ENCODE assay signal across 8 cellular contexts in the genomic region with DNA sequence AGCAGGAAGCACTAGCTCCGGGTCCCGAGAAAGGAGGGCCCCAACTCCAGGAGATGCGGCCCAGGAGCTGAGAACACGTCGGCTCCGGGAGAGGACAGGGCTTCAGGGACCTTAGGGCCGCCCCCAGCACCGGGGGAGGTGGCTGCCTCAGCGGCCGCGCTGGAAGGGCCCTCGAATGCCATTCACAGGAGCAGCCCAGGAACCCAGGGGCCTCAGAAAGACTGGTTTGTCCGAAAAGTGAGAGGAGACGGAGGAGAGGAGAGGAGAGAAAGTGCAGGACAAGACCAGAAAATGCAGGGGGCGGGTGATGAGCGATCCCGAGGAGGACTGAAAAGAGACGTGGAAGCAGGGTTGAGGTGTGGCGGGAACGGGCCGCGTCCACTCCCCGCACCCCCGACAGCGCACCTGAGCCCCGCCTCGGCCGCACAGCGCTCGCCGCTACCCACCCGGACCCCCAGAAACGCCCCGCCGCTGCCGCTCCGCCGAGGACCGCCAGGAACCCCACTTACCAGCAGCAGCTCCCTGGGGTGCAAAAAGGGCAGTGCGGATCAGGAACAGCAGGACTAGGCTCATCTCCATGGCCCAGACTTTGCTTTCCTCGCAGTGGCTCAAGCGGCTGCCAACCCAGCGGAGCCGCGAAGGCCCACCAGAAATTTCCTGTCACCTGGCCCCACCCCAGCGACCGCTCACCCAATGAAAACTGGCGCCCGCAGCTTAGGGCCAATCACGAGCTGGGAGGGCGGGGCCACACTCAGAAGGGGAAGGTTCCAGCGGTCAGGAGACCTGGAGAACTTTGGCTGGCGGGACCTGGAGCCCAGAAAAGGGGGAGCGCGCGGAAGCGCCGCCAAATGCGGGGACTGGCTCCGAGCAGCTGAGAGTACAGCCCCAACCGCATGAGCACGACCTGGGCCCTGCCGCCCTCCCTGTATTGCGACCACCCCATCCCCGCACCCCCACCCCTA. TPM values are rescaled to one million over a fixed set of nuclear protein-coding genes. Genes with fewer than 3 reads are reported as not detected.
DNase-seq lines count a peak whose midpoint lies in the region; ATAC-seq and TF ChIP-seq lines count a peak whose summit lies in the region.

No MANE protein-coding gene starts in this region.

- intact Hi-C loops in right lobe of liver (cut with DNase I): no loop called here

- H3K9me3 ChIP-seq in right lobe of liver: no peaks in the 10 kb centered on the region

- DNase-seq in NCI-H1417 (lab: John Stamatoyannopoulos, UW): peak in 2 of 3 experiments; percentile 71 to 72
- DNase-seq in NCI-H1417 treated with DMSO at 0.1 percent for 48 hours (lab: John Stamatoyannopoulos, UW): no peak
- peak; percentile 77 for DNase-seq in NCI-H2227 treated with DMSO at 0.1 percent for 48 hours (lab: John Stamatoyannopoulos, UW)
- DNase-seq in activated CD4-positive, alpha-beta T cell treated with anti-CD3 and anti-CD28 coated beads, Interleukin-2, amount 50 U/mL, for 1 hour: peak; percentile 81
- peak; percentile 85 for DNase-seq in dermis blood vessel endothelial cell
- DNase-seq in right lobe of liver: peak; percentile 96 to 97 (median 97)
- DNase-seq in stimulated activated CD4-positive, alpha-beta T cell treated with anti-CD3 and anti-CD28 coated beads, Interleukin-4, amount 100 ng/mL, for 1 hour: peak; percentile 84

- peak overlapping the region; percentile 64 to 72 (median 65) for H3K27ac ChIP-seq in right lobe of liver

- peak; percentile 87 for ATAC-seq in HG02798 (IDR thresholded peaks at IDR 0.05; ENCODE audit: poor library complexity, unreplicated experiment)
- peak; percentile 81 to 88 (median 87) for ATAC-seq in right lobe of liver

- peak; percentile 81 for TF ChIP-seq POLR2A in right lobe of liver (IDR thresholded peaks at IDR 0.05)

- no peaks in the 10 kb centered on the region for H3K36me3 ChIP-seq in right lobe of liver

- peaks cover 0 to 6% (median 3%) of the 10 kb centered on the region in 4 donors for H3K4me1 ChIP-seq in right lobe of liver

- H3K27me3 ChIP-seq in right lobe of liver: no peaks in the 10 kb centered on the region

- no peak for TF ChIP-seq CTCF in right lobe of liver (IDR thresholded peaks at IDR 0.05)

- H3K4me3 ChIP-seq in right lobe of liver: peak overlapping the region; percentile 67 to 73 (median 72)

- WGBS in right lobe of liver (ENCODE audit: insufficient coverage, low coverage, low lambda C conversion rate, missing lambda C conversion rate): 1% methylated on average over 23 of the region's 65 CpGs

RNA-seq across cellular contexts. Expression of gene HLA-F, which starts 25.4 kb away (rescaled TPM):
- total RNA-seq in dermis blood vessel endothelial cell: 6.7 and 68.2 TPM in 2 replicates
- 10 to 100 TPM in 5 of 6 experiments, 1 to 10 TPM in 1; 9.8 to 41.3 (median 26.4) TPM for total RNA-seq in right lobe of liver
